In genomic region chr1:24987424-24987823, GRCh38 we compare ENCODE assay signal across 17 cellular contexts. TPM values are rescaled to one million over a fixed set of nuclear protein-coding genes. Genes with fewer than 3 reads are reported as not detected.
DNase-seq lines count a peak whose midpoint lies in the region; ATAC-seq and TF ChIP-seq lines count a peak whose summit lies in the region.
"Had no signal": no experiment of that assay in that cellular context is flagged by ENCODE, and none has a peak within 500 bp of the region (broad histone marks: within the 10 kb centered on the region; RNA-seq: fewer than 3 reads in every experiment).

No MANE protein-coding gene starts in this region.

- H3K36me3 Mint-ChIP-seq in stimulated activated naive CD8-positive, alpha-beta T cell treated with anti-CD3 and anti-CD28 coated beads, Interleukin-15, Interleukin-2, amounts not matched to agents 100 ng/mL and 50 ng/mL, for 24 hours (ENCODE audit: low read depth): peaks cover 7% of the 10 kb centered on the region
- peaks cover 6% of the 10 kb centered on the region for H3K36me3 Mint-ChIP-seq in activated naive CD8-positive, alpha-beta T cell treated with anti-CD3 and anti-CD28 coated beads, Interleukin-2, amount 10 ng/mL, durations not matched to agents 7 days and 5 days
- no peaks in the 10 kb centered on the region for H3K36me3 Mint-ChIP-seq in naive thymus-derived CD8-positive, alpha-beta T cell
- H3K36me3 Mint-ChIP-seq: CD8-positive, alpha-beta T cell had no signal

- no peaks in the 10 kb centered on the region for H3K36me3 ChIP-seq in body of pancreas (replicated peaks in 1 of 2; ENCODE audit: insufficient read depth in 1 of 2, low read depth in 2 of 2)

- 90 to 91% methylated on average over 10 to 11 of the region's 11 CpGs for WGBS in body of pancreas, 2 donors

- no peaks in the 10 kb centered on the region for H3K9me3 ChIP-seq in body of pancreas

- no peak overlapping the region for H3K4me3 ChIP-seq in body of pancreas
- H3K4me3 ChIP-seq: K562 had no signal

- peaks cover 4% of the 10 kb centered on the region for H3K9me3 Mint-ChIP-seq in stimulated activated naive CD8-positive, alpha-beta T cell treated with anti-CD3 and anti-CD28 coated beads, Interleukin-15, Interleukin-2, amounts not matched to agents 100 ng/mL and 50 ng/mL, for 24 hours
- no peaks in the 10 kb centered on the region for H3K9me3 Mint-ChIP-seq in activated naive CD8-positive, alpha-beta T cell treated with anti-CD3 and anti-CD28 coated beads, Interleukin-2, amount 10 ng/mL, durations not matched to agents 7 days and 5 days
- no peaks in the 10 kb centered on the region for H3K9me3 Mint-ChIP-seq in naive thymus-derived CD8-positive, alpha-beta T cell

- no peak overlapping the region for H3K4me3 Mint-ChIP-seq in stimulated activated naive CD8-positive, alpha-beta T cell treated with anti-CD3 and anti-CD28 coated beads, Interleukin-15, Interleukin-2, amounts not matched to agents 100 ng/mL and 50 ng/mL, for 24 hours
- H3K4me3 Mint-ChIP-seq in activated naive CD8-positive, alpha-beta T cell treated with anti-CD3 and anti-CD28 coated beads, Interleukin-2, amount 10 ng/mL, durations not matched to agents 7 days and 5 days: no peak overlapping the region
- peak overlapping the region in 5 of 10 donors; percentile 3 to 81 (median 39) for H3K4me3 Mint-ChIP-seq in naive thymus-derived CD8-positive, alpha-beta T cell
- H3K4me3 Mint-ChIP-seq: HFFc6 had no signal

- intact Hi-C loops in body of pancreas (cut with DNase I): no loop called here

- no peak for TF ChIP-seq POLR2A in body of pancreas (IDR thresholded peaks at IDR 0.05)

- no peaks in the 10 kb centered on the region for H3K27me3 Mint-ChIP-seq in stimulated activated naive CD8-positive, alpha-beta T cell treated with anti-CD3 and anti-CD28 coated beads, Interleukin-15, Interleukin-2, amounts not matched to agents 100 ng/mL and 50 ng/mL, for 24 hours
- no peaks in the 10 kb centered on the region for H3K27me3 Mint-ChIP-seq in activated naive CD8-positive, alpha-beta T cell treated with anti-CD3 and anti-CD28 coated beads, Interleukin-2, amount 10 ng/mL, durations not matched to agents 7 days and 5 days
- H3K27me3 Mint-ChIP-seq in naive thymus-derived CD8-positive, alpha-beta T cell: no peaks in the 10 kb centered on the region

- ATAC-seq in stimulated activated naive CD8-positive, alpha-beta T cell treated with anti-CD3 and anti-CD28 coated beads, Interleukin-15, Interleukin-2, amounts not matched to agents 100 U/mL and 50 U/mL, for 24 hours: no peak
- no peak for ATAC-seq in activated naive CD8-positive, alpha-beta T cell treated with anti-CD3 and anti-CD28 coated beads, Interleukin-2, amount 10 ng/mL, durations not matched to agents 7 days and 5 days (ENCODE audit: low read depth)
- no peak for ATAC-seq in naive thymus-derived CD8-positive, alpha-beta T cell
- no peak for ATAC-seq in body of pancreas
- no peak for ATAC-seq in GM21529 (IDR thresholded peaks at IDR 0.05; ENCODE audit: unreplicated experiment)

- POLR2A ChIA-PET in activated naive CD8-positive, alpha-beta T cell treated with anti-CD3 and anti-CD28 coated beads, Interleukin-2, amount 10 ng/mL, durations not matched to agents 7 days and 5 days (lab: Charles Lee): interaction anchor here (0.7 to 17.6 kb wide), 9 partner anchors 8 to 113 kb away, joined by 3 to 266 read pairs (median 9); no protein-coding TSS in a partner anchor
- POLR2A ChIA-PET in naive thymus-derived CD8-positive, alpha-beta T cell (lab: Charles Lee): interaction anchor here (0.5 to 10.5 kb wide), 12 partner anchors 9 to 1709 kb away, joined by 3 to 135 read pairs (median 5); partner anchors contain the start of gene RUNX3

- peak overlapping the region; percentile 66 for H3K27ac Mint-ChIP-seq in stimulated activated naive CD8-positive, alpha-beta T cell treated with anti-CD3 and anti-CD28 coated beads, Interleukin-15, Interleukin-2, amounts not matched to agents 100 ng/mL and 50 ng/mL, for 24 hours
- no peak overlapping the region for H3K27ac Mint-ChIP-seq in activated naive CD8-positive, alpha-beta T cell treated with anti-CD3 and anti-CD28 coated beads, Interleukin-2, amount 10 ng/mL, durations not matched to agents 7 days and 5 days
- H3K27ac Mint-ChIP-seq in naive thymus-derived CD8-positive, alpha-beta T cell: peak overlapping the region in 9 of 10 donors; percentile 83 to 92 (median 88)
- H3K27ac Mint-ChIP-seq: HFFc6 had no signal

- no peaks in the 10 kb centered on the region for H3K4me1 ChIP-seq in body of pancreas

- no peak for DNase-seq in stimulated activated naive CD8-positive, alpha-beta T cell treated with anti-CD3 and anti-CD28 coated beads, Interleukin-15, Interleukin-2, amounts not matched to agents 100 U/mL and 50 U/mL, for 24 hours
- peak; percentile 24 for DNase-seq in activated naive CD8-positive, alpha-beta T cell treated with anti-CD3 and anti-CD28 coated beads, Interleukin-2, amount 10 ng/mL, durations not matched to agents 7 days and 5 days
- peak in 1 of 10 donors; percentile 15 for DNase-seq in naive thymus-derived CD8-positive, alpha-beta T cell
- DNase-seq in body of pancreas (no peak), kidney glomerular epithelial cell (lab: John Stamatoyannopoulos, UW) (no peak)
- DNase-seq: ACHN; CD8-positive, alpha-beta T cell; DND-41; GDM1; HFFc6; NCI-H1436 treated with DMSO at 0.1 percent for 48 hours; NCI-H2081 treated with DMSO at 0.1 percent for 48 hours; NCI-H526 had no signal

- peaks cover 97% of the 10 kb centered on the region for H3K4me1 Mint-ChIP-seq in stimulated activated naive CD8-positive, alpha-beta T cell treated with anti-CD3 and anti-CD28 coated beads, Interleukin-15, Interleukin-2, amounts not matched to agents 100 ng/mL and 50 ng/mL, for 24 hours (ENCODE audit: low read depth)
- H3K4me1 Mint-ChIP-seq in activated naive CD8-positive, alpha-beta T cell treated with anti-CD3 and anti-CD28 coated beads, Interleukin-2, amount 10 ng/mL, durations not matched to agents 7 days and 5 days: peaks cover 92% of the 10 kb centered on the region
- peaks cover 73 to 100% (median 98%) of the 10 kb centered on the region in 4 donors for H3K4me1 Mint-ChIP-seq in naive thymus-derived CD8-positive, alpha-beta T cell

- no peaks in the 10 kb centered on the region for H3K27me3 ChIP-seq in body of pancreas

- no peak for TF ChIP-seq CTCF in body of pancreas (IDR thresholded peaks at IDR 0.05)

- H3K27ac ChIP-seq in body of pancreas: no peak overlapping the region
- H3K27ac ChIP-seq: HL-60 had no signal

RNA-seq across cellular contexts. Expression of gene RUNX3, which starts 57.3 kb away (rescaled TPM):
- 100 to 1,000 TPM; 172 TPM for total RNA-seq in activated naive CD8-positive, alpha-beta T cell treated with anti-CD3 and anti-CD28 coated beads, Interleukin-2, amount 10 ng/mL, durations not matched to agents 7 days and 5 days
- 10 to 100 TPM; 87.1 to 95.3 TPM for total RNA-seq in naive thymus-derived CD8-positive, alpha-beta T cell
- 10 to 100 TPM; 22.0 to 64.0 (median 54.0) TPM for polyA plus RNA-seq in naive thymus-derived CD8-positive, alpha-beta T cell
- total RNA-seq in body of pancreas: under 1 TPM in 1 of 2 donors, not detected in 1; 0.26 TPM
- total RNA-seq: HFFc6 had no signal

Comparison
In these comparisons a context has a peak if more than half of its experiments do, and no peak if none do; other contexts are left out.
1. RNA of gene RUNX3, which starts 57.3 kb away (total RNA-seq): 172 TPM in activated naive CD8-positive, alpha-beta T cell treated with anti-CD3 and anti-CD28 coated beads, Interleukin-2, amount 10 ng/mL, durations not matched to agents 7 days and 5 days and 87.1 to 95.3 TPM in naive thymus-derived CD8-positive, alpha-beta T cell; 0.26 TPM in body of pancreas; every median in the first group is over 10 times any median in the second.